Comparison of ENCODE assay signal across 11 cellular contexts in the genomic region with DNA sequence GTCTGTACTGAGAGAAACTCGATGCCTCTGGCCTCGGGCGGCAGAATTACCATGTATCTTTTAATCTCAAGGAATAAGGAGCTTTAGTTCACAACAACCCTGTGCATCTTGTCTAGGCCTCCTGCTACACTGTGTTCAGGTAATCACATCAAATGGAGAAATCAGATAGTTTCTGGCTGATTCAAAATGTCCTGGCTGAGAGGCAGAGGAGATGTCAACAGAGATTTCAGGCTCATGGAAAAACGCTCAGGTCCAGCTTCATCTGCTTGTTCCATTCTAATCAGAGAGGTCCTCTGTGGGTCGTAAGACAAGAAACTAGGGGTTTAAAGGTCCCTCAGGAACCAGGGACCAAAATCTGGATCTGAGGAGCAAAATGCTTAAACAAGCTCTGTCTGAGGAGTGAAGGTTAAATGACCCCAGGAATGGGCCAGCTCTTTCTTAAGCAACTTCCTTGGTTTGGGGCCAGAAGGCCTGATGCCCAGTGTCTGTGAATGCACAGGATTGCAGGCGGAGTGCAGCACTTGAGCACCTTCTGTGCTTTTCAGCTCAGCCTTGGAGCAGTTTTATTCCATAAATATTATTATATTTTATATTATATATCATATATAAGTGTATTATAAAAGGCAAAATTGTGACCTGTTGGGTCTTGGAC.
DNase-seq lines count a peak whose midpoint lies in the region; ATAC-seq and TF ChIP-seq lines count a peak whose summit lies in the region.
"Had no signal": no experiment of that assay in that cellular context is flagged by ENCODE, and none has a peak within 500 bp of the region (broad histone marks: within the 10 kb centered on the region; RNA-seq: fewer than 3 reads in every experiment).

No MANE protein-coding gene starts in this region.

- DNase-seq in AG08396 (ENCODE audit: low spot score): peak; percentile 41
- no peak for DNase-seq in RWPE1 (ENCODE audit: low spot score)
- peak; percentile 46 for DNase-seq in fibroblast of the conjunctiva (ENCODE audit: low read depth)
- peak; percentile 68 to 80 (median 76) for DNase-seq in ovary
- DNase-seq in naive thymus-derived CD4-positive, alpha-beta T cell: no peak
- DNase-seq in ecto neural progenitor cell (ENCODE audit: low spot score): no peak
- DNase-seq in NCI-H1105 treated with DMSO at 0.1 percent for 48 hours (lab: John Stamatoyannopoulos, UW): no peak
- DNase-seq: activated gamma-delta T cell; effector CD8-positive, alpha-beta T cell had no signal

- H3K27ac ChIP-seq in RWPE1: peak overlapping the region; percentile 74
- H3K27ac ChIP-seq in ovary: no peak overlapping the region
- H3K27ac ChIP-seq in naive thymus-derived CD4-positive, alpha-beta T cell (ENCODE audit: low read depth, low read length): no peak overlapping the region

- H3K36me3 Mint-ChIP-seq in naive thymus-derived CD4-positive, alpha-beta T cell: no peaks in the 10 kb centered on the region

- intact Hi-C loops in ovary (cut with DNase I): no loop called here
- intact Hi-C loops in naive thymus-derived CD4-positive, alpha-beta T cell (cut with micrococcal nuclease): no loop called here

- H3K27ac Mint-ChIP-seq in naive thymus-derived CD4-positive, alpha-beta T cell: no peak overlapping the region
- H3K27ac Mint-ChIP-seq: WTC11 had no signal

- no peak for TF ChIP-seq CTCF in RWPE1 (conservative IDR thresholded peaks at IDR 0.05; ENCODE audit: low read depth)
- no peak for TF ChIP-seq CTCF in ovary (IDR thresholded peaks at IDR 0.05)

- no peaks in the 10 kb centered on the region for H3K27me3 Mint-ChIP-seq in naive thymus-derived CD4-positive, alpha-beta T cell

- peaks cover 0 to 3% (median 0%) of the 10 kb centered on the region in 11 donors for H3K9me3 Mint-ChIP-seq in naive thymus-derived CD4-positive, alpha-beta T cell

- H3K27me3 ChIP-seq in ovary: no peaks in the 10 kb centered on the region
- H3K27me3 ChIP-seq in naive thymus-derived CD4-positive, alpha-beta T cell (ENCODE audit: control insufficient read depth in 2 of 2, insufficient read depth in 2 of 2, low read length in 2 of 2): no peaks in the 10 kb centered on the region

- TF ChIP-seq EP300 in ovary (IDR thresholded peaks at IDR 0.05): no peak

- H3K4me3 ChIP-seq in ovary: no peak overlapping the region
- no peak overlapping the region for H3K4me3 ChIP-seq in naive thymus-derived CD4-positive, alpha-beta T cell (ENCODE audit: low read length)

- ATAC-seq in HG02759 (IDR thresholded peaks at IDR 0.05; ENCODE audit: unreplicated experiment): no peak
- ATAC-seq in naive thymus-derived CD4-positive, alpha-beta T cell: no peak
- ATAC-seq: WTC11 had no signal

- H3K4me1 ChIP-seq in ovary (ENCODE audit: insufficient read depth): no peaks in the 10 kb centered on the region
- no peaks in the 10 kb centered on the region for H3K4me1 ChIP-seq in naive thymus-derived CD4-positive, alpha-beta T cell (ENCODE audit: control insufficient read depth in 2 of 2, insufficient read depth in 2 of 2, low read length in 2 of 2)

- TF ChIP-seq POLR2A in ovary (IDR thresholded peaks at IDR 0.05): no peak

- H3K4me1 Mint-ChIP-seq in naive thymus-derived CD4-positive, alpha-beta T cell: peaks cover 0 to 3% (median 0%) of the 10 kb centered on the region in 7 donors

- no peak overlapping the region for H3K4me3 Mint-ChIP-seq in naive thymus-derived CD4-positive, alpha-beta T cell
- H3K4me3 Mint-ChIP-seq: WTC11 had no signal

- H3K9me3 ChIP-seq in ovary: no peaks in the 10 kb centered on the region
- no peaks in the 10 kb centered on the region for H3K9me3 ChIP-seq in naive thymus-derived CD4-positive, alpha-beta T cell (ENCODE audit: control insufficient read depth in 2 of 3, low read length in 3 of 3)

- 57 to 72% (median 61%) methylated on average over 6 of the region's 6 CpGs for WGBS in ovary, 3 donors

- CTCF ChIA-PET in RWPE1 (lab: Yijun Ruan, JAX): no interaction called here
- CTCF ChIA-PET in naive thymus-derived CD4-positive, alpha-beta T cell (lab: Charles Lee): no interaction called here

- no peaks in the 10 kb centered on the region for H3K36me3 ChIP-seq in ovary
- H3K36me3 ChIP-seq in naive thymus-derived CD4-positive, alpha-beta T cell (ENCODE audit: control insufficient read depth in 2 of 3, insufficient read depth in 3 of 3, low read length in 3 of 3): no peaks in the 10 kb centered on the region

- POLR2A ChIA-PET in RWPE1 (lab: Yijun Ruan, JAX; ENCODE audit: low non-redundant PET): no interaction called here
- POLR2A ChIA-PET in naive thymus-derived CD4-positive, alpha-beta T cell (lab: Charles Lee): no interaction called here

Comparison
In these comparisons a context has a peak if more than half of its experiments do, and no peak if none do; other contexts are left out.
1. DNase-seq: peak in AG08396 (single experiment), fibroblast of the conjunctiva (single experiment) and ovary (5 of 5); none in RWPE1 (single experiment), naive thymus-derived CD4-positive, alpha-beta T cell (0 of 9), ecto neural progenitor cell (single experiment) and NCI-H1105 treated with DMSO at 0.1 percent for 48 hours (single experiment).